ENCODE assay signal across 14 cellular contexts in genomic region chr5:180740953-180741352, GRCh38. TPM values are rescaled to one million over a fixed set of nuclear protein-coding genes. Genes with fewer than 3 reads are reported as not detected.
"Had no signal": no experiment of that assay in that cellular context is flagged by ENCODE, and none has a peak within 500 bp of the region (broad histone marks: within the 10 kb centered on the region; RNA-seq: fewer than 3 reads in every experiment).

No MANE protein-coding gene starts in this region.

RNA-seq across cellular contexts. Expression of gene OR2Y1, which starts 1.1 kb away (rescaled TPM):
- total RNA-seq: activated B cell treated with CpG ODN at 0.5 μM for 24 hours; activated CD4-positive, alpha-beta memory T cell treated with anti-CD3 and anti-CD28 coated beads for 36 hours; activated CD4-positive, alpha-beta memory T cell treated with anti-CD3 and anti-CD28 coated beads, Interleukin-2, amount 10 ng/mL, durations not matched to agents 7 days and 5 days; activated CD4-positive, alpha-beta T cell treated with anti-CD3 and anti-CD28 coated beads for 36 hours; activated CD4-positive, alpha-beta T cell treated with anti-CD3 and anti-CD28 coated beads, Interleukin-2, amount 10 ng/mL, durations not matched to agents 24 days and 14 days; activated CD4-positive, alpha-beta T cell treated with anti-CD3 and anti-CD28 coated beads, Interleukin-2, amount 10 ng/mL, durations not matched to agents 7 days and 5 days; activated CD8-positive, alpha-beta memory T cell treated with anti-CD3 and anti-CD28 coated beads for 36 hours; activated CD8-positive, alpha-beta memory T cell treated with anti-CD3 and anti-CD28 coated beads, Interleukin-2, amount 10 ng/mL, durations not matched to agents 7 days and 5 days; activated CD8-positive, alpha-beta T cell treated with anti-CD3 and anti-CD28 coated beads for 36 hours; activated CD8-positive, alpha-beta T cell treated with anti-CD3 and anti-CD28 coated beads, Interleukin-2, amount 10 ng/mL, durations not matched to agents 7 days and 5 days; T-helper 1 cell treated with Interleukin-12 subunit alpha and Interleukin-12 subunit beta and Interleukin-4 antibody, amounts not matched to agents 30 ng/mL and 1 ng/mL, for 36 hours; T-helper 17 cell; T-helper 2 cell treated with Interferon-gamma antibody and Interleukin-4, amounts not matched to agents 100 ng/mL and 5 ng/mL, for 36 hours; WTC11 had no signal
